13 cellular contexts compared by ENCODE assay signal in the genomic region with DNA sequence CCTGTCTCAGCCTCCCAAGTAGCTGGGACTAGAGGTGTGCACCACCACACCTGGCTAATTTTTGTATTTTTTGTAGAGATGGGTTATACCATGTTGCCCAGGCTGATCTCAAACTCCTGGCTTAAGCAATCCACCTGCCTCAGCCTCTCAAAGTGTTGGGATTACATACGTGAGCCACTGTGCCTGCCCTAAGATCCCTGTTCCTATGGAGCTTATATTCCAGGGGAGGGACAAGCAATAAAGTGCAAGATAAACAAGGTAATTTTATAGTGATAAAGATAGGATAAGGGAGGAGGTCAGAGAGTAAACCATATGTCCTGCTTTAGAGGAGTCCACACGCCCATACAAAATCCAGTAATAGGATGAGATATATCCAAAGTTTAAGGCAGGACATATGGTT.
"Had no signal": no experiment of that assay in that cellular context is flagged by ENCODE, and none has a peak within 500 bp of the region (broad histone marks: within the 10 kb centered on the region; RNA-seq: fewer than 3 reads in every experiment).

No MANE protein-coding gene starts in this region.

- DNase-seq: activated CD4-positive, alpha-beta T cell treated with anti-CD3 and anti-CD28 coated beads, Interleukin-2, amount 10 ng/mL, durations not matched to agents 7 days and 5 days; activated CD4-positive, CD25-positive, alpha-beta regulatory T cell; activated CD8-positive, alpha-beta memory T cell treated with anti-CD3 and anti-CD28 coated beads for 24 hours; activated naive CD8-positive, alpha-beta T cell treated with anti-CD3 and anti-CD28 coated beads, Interleukin-2, amount 10 ng/mL, durations not matched to agents 7 days and 5 days; cerebellar nuclear complex; effector memory CD8-positive, alpha-beta T cell; hippocampal formation; stimulated activated CD4-positive, alpha-beta T cell treated with anti-CD3 and anti-CD28 coated beads, Interleukin-15, amount 100 ng/mL, for 24 hours; stimulated activated CD4-positive, alpha-beta T cell treated with anti-CD3 and anti-CD28 coated beads, Interleukin-4, amount 100 ng/mL, for 1 hour; stimulated activated naive B cell treated with anti-CD40 and anti-IgM and Interleukin-4, amounts not matched to agents 10 μg/mL and 1 μg/mL and 100 μg/mL, for 72 hours; tibial artery had no signal

- H3K4me3 ChIP-seq: gastroesophageal sphincter, tibial artery had no signal

- H3K27ac ChIP-seq: epithelial cell of prostate, tibial artery had no signal

- H3K36me3 ChIP-seq: gastroesophageal sphincter, tibial artery had no signal

- H3K9me3 ChIP-seq: gastroesophageal sphincter, tibial artery had no signal

- H3K27me3 ChIP-seq: gastroesophageal sphincter had no signal

- H3K4me1 ChIP-seq: gastroesophageal sphincter had no signal
